Comparison of ENCODE assay signal across 12 cellular contexts in the genomic region with DNA sequence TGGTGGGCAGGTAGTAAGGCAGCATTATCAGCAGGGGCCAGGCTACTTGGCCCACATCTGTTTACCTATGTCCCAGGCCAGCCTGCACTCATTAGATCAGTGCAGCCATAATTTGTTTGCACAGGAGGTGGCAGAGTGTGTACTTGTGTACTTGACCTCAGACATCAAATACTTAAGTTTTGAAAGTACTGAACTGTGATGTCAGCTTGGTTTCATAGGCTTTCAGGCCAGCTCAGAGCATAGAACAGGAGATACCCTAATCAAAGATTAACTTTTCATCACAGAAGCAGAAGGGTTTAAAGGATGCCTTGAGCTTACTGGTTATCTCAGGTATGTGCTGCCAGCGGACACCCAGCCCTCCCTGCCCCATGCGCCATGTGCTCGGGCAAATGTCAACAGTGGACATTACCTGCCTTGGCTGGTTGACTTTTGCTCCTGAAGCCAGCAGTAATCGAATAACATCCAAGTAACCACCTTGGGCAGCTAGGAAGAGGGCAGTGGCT. TPM values are rescaled to one million over a fixed set of nuclear protein-coding genes. Genes with fewer than 3 reads are reported as not detected.
A peak's percentile ranks its signal among the peaks of the same experiment; 100 is the strongest.
DNase-seq lines count a peak whose midpoint lies in the region; ATAC-seq and TF ChIP-seq lines count a peak whose summit lies in the region.
"Had no signal": no experiment of that assay in that cellular context is flagged by ENCODE, and none has a peak within 500 bp of the region (broad histone marks: within the 10 kb centered on the region; RNA-seq: fewer than 3 reads in every experiment).

No MANE protein-coding gene starts in this region.

- peaks cover 0 to 18% of the 10 kb centered on the region in 2 donors for H3K27me3 Mint-ChIP-seq in effector memory CD8-positive, alpha-beta T cell

- no peaks in the 10 kb centered on the region for H4K20me1 ChIP-seq in hepatocyte (ENCODE audit: insufficient read depth, poor library complexity, severe bottlenecking)

- no peaks in the 10 kb centered on the region for H3K9me2 ChIP-seq in hepatocyte (replicated peaks; ENCODE audit: insufficient read depth)

- H3K9me3 Mint-ChIP-seq in effector memory CD8-positive, alpha-beta T cell: no peaks in the 10 kb centered on the region

- no peaks in the 10 kb centered on the region for H3K36me3 Mint-ChIP-seq in effector memory CD8-positive, alpha-beta T cell (ENCODE audit: insufficient read depth)

- no peak overlapping the region for H3K4me2 ChIP-seq in hepatocyte

- H3K9me3 ChIP-seq in hepatocyte (ENCODE audit: low read depth): no peaks in the 10 kb centered on the region
- H3K9me3 ChIP-seq: sigmoid colon had no signal

- no peaks in the 10 kb centered on the region for H3K27me3 ChIP-seq in hepatocyte
- H3K27me3 ChIP-seq: sigmoid colon had no signal

- H3K4me3 ChIP-seq in hepatocyte: no peak overlapping the region
- H3K4me3 ChIP-seq: sigmoid colon had no signal

- H2AFZ ChIP-seq in hepatocyte: no peak overlapping the region

- ATAC-seq in GM18498 (IDR thresholded peaks at IDR 0.05; ENCODE audit: unreplicated experiment) (peak; percentile 91), GM21576 (IDR thresholded peaks at IDR 0.05; ENCODE audit: unreplicated experiment) (peak; percentile 58)
- no peak for ATAC-seq in effector memory CD8-positive, alpha-beta T cell (replicated peaks)

- H3K27ac ChIP-seq in hepatocyte: peak overlapping the region; percentile 54
- H3K27ac ChIP-seq: sigmoid colon had no signal

- no peak overlapping the region for H3K27ac Mint-ChIP-seq in effector memory CD8-positive, alpha-beta T cell

- H3K36me3 ChIP-seq in hepatocyte (replicated peaks; ENCODE audit: insufficient read depth, low read depth): no peaks in the 10 kb centered on the region
- H3K36me3 ChIP-seq: sigmoid colon had no signal

- no peaks in the 10 kb centered on the region for H3K4me1 Mint-ChIP-seq in effector memory CD8-positive, alpha-beta T cell (ENCODE audit: low read depth in 2 of 2)

- peaks cover 19% of the 10 kb centered on the region for H3K4me1 ChIP-seq in hepatocyte (ENCODE audit: insufficient read depth)
- H3K4me1 ChIP-seq: sigmoid colon had no signal

- no peak overlapping the region for H3K4me3 Mint-ChIP-seq in effector memory CD8-positive, alpha-beta T cell

- H3K79me2 ChIP-seq in hepatocyte: no peaks in the 10 kb centered on the region

- DNase-seq in HuH-7.5 (ENCODE audit: low spot score) (peak; percentile 45), hepatocyte (ENCODE audit: low spot score) (peak; percentile 59), putamen (ENCODE audit: low spot score) (no peak), superior temporal gyrus (ENCODE audit: extremely low spot score) (no peak), mesenteric fat pad (ENCODE audit: low spot score) (no peak)
- DNase-seq in effector memory CD8-positive, alpha-beta T cell: no peak
- DNase-seq: amygdala, KG1, sigmoid colon had no signal

- TF ChIP-seq CTCF in hepatocyte (IDR thresholded peaks at IDR 0.05; ENCODE audit: poor library complexity): no peak

- 61% methylated on average over 4 of the region's 4 CpGs for WGBS in hepatocyte (ENCODE audit: low lambda C conversion rate, missing lambda C conversion rate)

RNA-seq across cellular contexts. Expression of gene ANKRD29, which starts 33.2 kb away (rescaled TPM):
- total RNA-seq in hepatocyte (12.1 and 17.4 TPM in 2 replicates), mesenteric fat pad (11.9 TPM)
- polyA plus RNA-seq in hepatocyte: 7.7 and 8.9 TPM in 2 replicates

RNA-seq across cellular contexts. Expression of gene NPC1, which starts 43.2 kb away (rescaled TPM):
- total RNA-seq in hepatocyte (57.5 and 77.2 TPM in 2 replicates), mesenteric fat pad (59.3 TPM)
- polyA plus RNA-seq in hepatocyte: 52.5 and 54.0 TPM in 2 replicates

RNA-seq across cellular contexts. Expression of gene LAMA3, which starts 59.8 kb away (rescaled TPM):
- total RNA-seq in hepatocyte: 52.1 and 63.3 TPM in 2 replicates
- 27.8 and 29.9 TPM in 2 replicates for polyA plus RNA-seq in hepatocyte
- 19.6 TPM for total RNA-seq in mesenteric fat pad
- total RNA-seq: T-helper 1 cell treated with Interleukin-12 subunit alpha and Interleukin-12 subunit beta and Interleukin-4 antibody, amounts not matched to agents 30 ng/mL and 1 ng/mL, for 36 hours had no signal

Comparison
In these comparisons a context has a peak if more than half of its experiments do, and no peak if none do; other contexts are left out.
1. DNase-seq: peak in HuH-7.5 (single experiment) and hepatocyte (single experiment); none in putamen (single experiment), superior temporal gyrus (single experiment), mesenteric fat pad (single experiment) and effector memory CD8-positive, alpha-beta T cell (0 of 3).